In genomic region chr7:82805527-82805960, GRCh38 we compare ENCODE assay signal across 9 cellular contexts.
DNase-seq lines count a peak whose midpoint lies in the region; ATAC-seq and TF ChIP-seq lines count a peak whose summit lies in the region.
"Had no signal": no experiment of that assay in that cellular context is flagged by ENCODE, and none has a peak within 500 bp of the region (broad histone marks: within the 10 kb centered on the region; RNA-seq: fewer than 3 reads in every experiment).

No MANE protein-coding gene starts in this region.

- peak overlapping the region; percentile 29; the same call in 1 of the 2 replicates for H3K4me3 ChIP-seq in HUES6 (ENCODE audit: low read depth, low read length)

- no peak overlapping the region for H3K9ac ChIP-seq in HUES6 (ENCODE audit: low read length)

- H3K27me3 ChIP-seq in HUES6 (ENCODE audit: control insufficient read depth, insufficient read depth, low read length) = no peaks in the 10 kb centered on the region

- ATAC-seq in SK-N-SH treated with all-trans-retinoic acid at 6 μM for 48 hours = peak; percentile 99
- no peak for ATAC-seq in GM21529 (IDR thresholded peaks at IDR 0.05; ENCODE audit: unreplicated experiment)
- ATAC-seq in HG03565 (IDR thresholded peaks at IDR 0.05; ENCODE audit: unreplicated experiment) = no peak

- peak overlapping the region; percentile 73; the same call in 1 of the 2 replicates for H3K27ac ChIP-seq in HUES6 (ENCODE audit: low read depth, low read length)

- no peaks in the 10 kb centered on the region for H3K36me3 ChIP-seq in HUES6 (ENCODE audit: control insufficient read depth, insufficient read depth, low read length)

- H3K9me3 ChIP-seq in HUES6 (ENCODE audit: control insufficient read depth, insufficient read depth, low read depth, low read length) = no peaks in the 10 kb centered on the region

- peak; percentile 72 for DNase-seq in AG08395 (ENCODE audit: low spot score)
- peak; percentile 68 for DNase-seq in foreskin melanocyte
- DNase-seq in ureter (ENCODE audit: low spot score) = no peak
- DNase-seq in activated CD4-positive, alpha-beta T cell treated with anti-CD3 and anti-CD28 coated beads, Interleukin-2, amount 50 U/mL, for 4 hours = no peak
- DNase-seq: NCI-H2029 had no signal

- H3K4me1 ChIP-seq in HUES6 (ENCODE audit: control insufficient read depth, insufficient read depth, low read length) = peaks cover 15% of the 10 kb centered on the region

TF ChIP-seq in SK-N-SH treated with all-trans-retinoic acid at 6 μM for 48 hours, 23 proteins besides CTCF, POLR2A, EP300 and RAD21:
- peak; percentile 59; the same call in 1 of the 2 replicates for TF ChIP-seq TCF4 (CRISPR knock-in tag; IDR thresholded peaks at IDR 0.05; ENCODE audit: borderline replicate concordance)
- TF ChIP-seq ISL1 (CRISPR knock-in tag; IDR thresholded peaks at IDR 0.05) = peak; percentile 74
- no peak for TF ChIP-seq PATZ1 (CRISPR knock-in tag; IDR thresholded peaks at IDR 0.05; ENCODE audit: borderline replicate concordance)
- no peak for TF ChIP-seq PPARA (CRISPR knock-in tag; IDR thresholded peaks at IDR 0.05; ENCODE audit: borderline replicate concordance)
- TF ChIP-seq TOX (CRISPR knock-in tag; IDR thresholded peaks at IDR 0.05; ENCODE audit: borderline replicate concordance) = peak; percentile 43; the same call in 1 of the 2 replicates
- no peak for TF ChIP-seq ZNF565 (CRISPR knock-in tag; conservative IDR thresholded peaks at IDR 0.05; ENCODE audit: low read depth)
- TF ChIP-seq GLIS3 (CRISPR knock-in tag; IDR thresholded peaks at IDR 0.05) = no peak
- TF ChIP-seq SNAI2 (CRISPR knock-in tag; IDR thresholded peaks at IDR 0.05) = no peak
- peak; percentile 93; the same call in 1 of the 2 replicates for TF ChIP-seq BACH2 (CRISPR knock-in tag; IDR thresholded peaks at IDR 0.05; ENCODE audit: borderline replicate concordance)
- TF ChIP-seq, protein P1, sequence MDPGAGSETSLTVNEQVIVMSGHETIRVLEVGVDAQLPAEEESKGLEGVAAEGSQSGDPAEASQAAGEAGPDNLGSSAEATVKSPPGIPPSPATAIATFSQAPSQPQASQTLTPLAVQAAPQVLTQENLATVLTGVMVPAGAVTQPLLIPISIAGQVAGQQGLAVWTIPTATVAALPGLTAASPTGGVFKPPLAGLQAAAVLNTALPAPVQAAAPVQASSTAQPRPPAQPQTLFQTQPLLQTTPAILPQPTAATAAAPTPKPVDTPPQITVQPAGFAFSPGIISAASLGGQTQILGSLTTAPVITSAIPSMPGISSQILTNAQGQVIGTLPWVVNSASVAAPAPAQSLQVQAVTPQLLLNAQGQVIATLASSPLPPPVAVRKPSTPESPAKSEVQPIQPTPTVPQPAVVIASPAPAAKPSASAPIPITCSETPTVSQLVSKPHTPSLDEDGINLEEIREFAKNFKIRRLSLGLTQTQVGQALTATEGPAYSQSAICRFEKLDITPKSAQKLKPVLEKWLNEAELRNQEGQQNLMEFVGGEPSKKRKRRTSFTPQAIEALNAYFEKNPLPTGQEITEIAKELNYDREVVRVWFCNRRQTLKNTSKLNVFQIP (CRISPR knock-in tag; IDR thresholded peaks at IDR 0.05; ENCODE audit: borderline replicate concordance, low read depth) = peak; percentile 76; the same call in 1 of the 2 replicates
- TF ChIP-seq ZNF8 (CRISPR knock-in tag; IDR thresholded peaks at IDR 0.05) = 0 out of 2 replicates have a peak, but pooled peaks have one; percentile 13
TF ChIP-seq in SK-N-SH treated with all-trans-retinoic acid at 6 μM for 48 hours: peak in this region for 6.

Comparison
In these comparisons a context has a peak if more than half of its experiments do, and no peak if none do; other contexts are left out.
1. DNase-seq: peak in AG08395 (single experiment) and foreskin melanocyte (single experiment); none in ureter (single experiment) and activated CD4-positive, alpha-beta T cell treated with anti-CD3 and anti-CD28 coated beads, Interleukin-2, amount 50 U/mL, for 4 hours (0 of 2).